ENCODE assay signal across 21 cellular contexts in the genomic region with DNA sequence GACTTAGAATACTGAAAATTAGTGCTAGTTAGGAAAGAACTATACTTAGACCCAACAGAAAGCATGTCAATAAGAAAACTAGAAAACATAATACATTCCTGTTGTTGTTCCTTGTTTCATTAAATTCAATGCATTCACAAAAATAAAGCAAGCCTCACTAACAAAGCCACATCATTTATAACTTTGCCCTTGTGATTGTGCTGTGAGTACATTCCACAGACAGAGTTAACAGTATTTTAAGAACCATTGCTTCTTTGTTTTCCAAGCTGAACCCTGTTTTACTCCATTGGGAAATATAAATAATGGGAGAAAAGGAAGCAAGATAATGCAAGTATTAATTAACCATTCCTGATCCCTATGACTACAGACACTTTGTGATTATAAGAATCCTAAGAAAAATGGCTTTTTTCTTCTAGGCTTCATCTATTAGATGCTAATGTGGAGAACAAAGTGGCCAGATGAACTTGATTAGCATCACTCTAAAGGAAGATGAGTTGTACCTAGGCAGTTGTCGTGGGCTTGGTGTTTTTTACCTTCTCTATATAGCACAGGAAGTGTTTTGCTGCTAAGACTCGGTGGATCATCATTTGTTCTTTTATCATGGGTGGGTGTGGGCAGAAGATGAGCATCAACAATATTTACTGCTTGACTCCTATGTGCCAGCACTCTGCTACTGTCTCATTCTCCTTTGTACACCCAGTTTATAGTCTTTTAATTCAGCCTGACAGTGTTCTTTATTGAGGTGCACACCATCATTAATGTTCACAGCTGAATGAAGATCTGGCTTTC. TPM values are rescaled to one million over a fixed set of nuclear protein-coding genes. Genes with fewer than 3 reads are reported as not detected.
DNase-seq lines count a peak whose midpoint lies in the region; ATAC-seq, FAIRE-seq and TF ChIP-seq lines count a peak whose summit lies in the region.
"Had no signal": no experiment of that assay in that cellular context is flagged by ENCODE, and none has a peak within 500 bp of the region (broad histone marks: within the 10 kb centered on the region; RNA-seq: fewer than 3 reads in every experiment).

No MANE protein-coding gene starts in this region.

- DNase-seq in CD8-positive, alpha-beta T cell: no peak
- DNase-seq in GM19239 (ENCODE audit: insufficient read length, low spot score) (no peak), foreskin melanocyte (peak; percentile 92), G401 (ENCODE audit: low spot score) (no peak), NCI-H2081 treated with DMSO at 0.1 percent for 48 hours (lab: John Stamatoyannopoulos, UW) (no peak)
- DNase-seq: DMS 273 treated with DMSO at 0.1 percent for 48 hours; HCEC 1CT; Kasumi-1; MM.1S; NCI-H1105 treated with DMSO at 0.1 percent for 48 hours; NCI-H187; NCI-H446; NK-92 treated with Interleukin-12 subunit alpha and Interleukin-12 subunit beta, amount 100 ng/mL, for 24 hours; PC-9; SJCRH30 had no signal

- no peaks in the 10 kb centered on the region for H3K36me3 Mint-ChIP-seq in CD8-positive, alpha-beta T cell

- FAIRE-seq in GM19239 (lab: Jason Lieb, UNC): peak; percentile 21
- FAIRE-seq: HTR-8/SVneo had no signal

- no peaks in the 10 kb centered on the region for H3K36me3 ChIP-seq in CD8-positive, alpha-beta T cell (ENCODE audit: insufficient read depth, low read length)
- no peaks in the 10 kb centered on the region for H3K36me3 ChIP-seq in parathyroid adenoma (ENCODE audit: control insufficient read depth, insufficient read depth, low read length)
- H3K36me3 ChIP-seq: SJCRH30 had no signal

- POLR2A ChIA-PET in CD8-positive, alpha-beta T cell (lab: Charles Lee): interaction anchor here (0.8 kb wide), 1 partner anchor 188 kb away, joined by 3 read pairs; no protein-coding TSS in a partner anchor

- in situ Hi-C loops in G401 (cut with HindIII; ENCODE audit: low sequenced_read_pairs): no loop called here

- intact Hi-C loops in CD8-positive, alpha-beta T cell (cut with DNase I, micrococcal nuclease): loop anchor here in 1 of 2 experiments (5.0 kb wide), 1 partner anchor 68 kb away; no protein-coding TSS in a partner anchor

- no peaks in the 10 kb centered on the region for H3K27me3 ChIP-seq in CD8-positive, alpha-beta T cell (ENCODE audit: insufficient read depth, low read length)
- H3K27me3 ChIP-seq in parathyroid adenoma (ENCODE audit: control insufficient read depth, insufficient read depth, low read length): no peaks in the 10 kb centered on the region
- H3K27me3 ChIP-seq: SJCRH30 had no signal

- no peaks in the 10 kb centered on the region for H3K27me3 Mint-ChIP-seq in CD8-positive, alpha-beta T cell (ENCODE audit: low read depth)
- H3K27me3 Mint-ChIP-seq: B cell, IgD-negative memory B cell had no signal

- CTCF ChIA-PET in CD8-positive, alpha-beta T cell (lab: Charles Lee): no interaction called here

- no peak for TF ChIP-seq CTCF in CD8-positive, alpha-beta T cell (IDR thresholded peaks at IDR 0.05)
- TF ChIP-seq CTCF in parathyroid adenoma (IDR thresholded peaks at IDR 0.05): no peak

- H3K9me3 ChIP-seq in CD8-positive, alpha-beta T cell (ENCODE audit: low read length): no peaks in the 10 kb centered on the region
- no peaks in the 10 kb centered on the region for H3K9me3 ChIP-seq in parathyroid adenoma (ENCODE audit: control insufficient read depth, low read length)
- H3K9me3 ChIP-seq: SJCRH30 had no signal

- no peak overlapping the region for H3K4me3 Mint-ChIP-seq in CD8-positive, alpha-beta T cell
- H3K4me3 Mint-ChIP-seq: B cell, IgD-negative memory B cell had no signal

- H3K4me1 Mint-ChIP-seq in CD8-positive, alpha-beta T cell (ENCODE audit: low read depth): peaks cover 16% of the 10 kb centered on the region

- no peaks in the 10 kb centered on the region for H3K79me2 ChIP-seq in parathyroid adenoma

- H2AFZ ChIP-seq in parathyroid adenoma: peak overlapping the region; percentile 56
- H2AFZ ChIP-seq: PC-9 had no signal

- H3K27ac Mint-ChIP-seq in CD8-positive, alpha-beta T cell: peak overlapping the region; percentile 10
- H3K27ac Mint-ChIP-seq: B cell had no signal

- H3K9me3 Mint-ChIP-seq in CD8-positive, alpha-beta T cell: no peaks in the 10 kb centered on the region
- H3K9me3 Mint-ChIP-seq: IgD-negative memory B cell had no signal

- no peak overlapping the region for H3K27ac ChIP-seq in CD8-positive, alpha-beta T cell (ENCODE audit: low read depth, low read length)
- peak overlapping the region; percentile 63 for H3K27ac ChIP-seq in parathyroid adenoma
- H3K27ac ChIP-seq: HL-60, PC-9, SJCRH30 had no signal

- no peak overlapping the region for H3K4me3 ChIP-seq in CD8-positive, alpha-beta T cell (ENCODE audit: low read depth, low read length)
- H3K4me3 ChIP-seq in parathyroid adenoma (ENCODE audit: low read depth, low read length): no peak overlapping the region
- H3K4me3 ChIP-seq: PC-9, SJCRH30 had no signal

- H3K4me1 ChIP-seq in CD8-positive, alpha-beta T cell (ENCODE audit: insufficient read depth, low read length): peaks cover 8% of the 10 kb centered on the region
- peaks cover 73% of the 10 kb centered on the region for H3K4me1 ChIP-seq in parathyroid adenoma

- peak; percentile 31 for ATAC-seq in CD8-positive, alpha-beta T cell
- ATAC-seq in GM19324 (IDR thresholded peaks at IDR 0.05; ENCODE audit: low FRiP score, unreplicated experiment): no peak

- H3K4me2 ChIP-seq in parathyroid adenoma (ENCODE audit: low read length): no peak overlapping the region
- H3K4me2 ChIP-seq: PC-9 had no signal

- H3K9ac ChIP-seq in parathyroid adenoma: no peak overlapping the region

RNA-seq across cellular contexts. Expression of a gene that starts 34.2 kb away (rescaled TPM):
- total RNA-seq in CD8-positive, alpha-beta T cell: 10 to 100 TPM; 20.1 to 26.1 TPM
- total RNA-seq in G401 (2014; rRNA removed; shearing (Covaris generic)): 3.4 and 5.2 TPM in 2 replicates
